In genomic region chr1:220119043-220119512, GRCh38 we compare ENCODE assay signal across 1 cellular context.
TF ChIP-seq lines count a peak whose summit lies in the region.

No MANE protein-coding gene starts in this region.

TF ChIP-seq in K562, 482 proteins besides CTCF, POLR2A, EP300 and RAD21 (continued from another document and continues in another):
- no peak for TF ChIP-seq RNF219 (CRISPR knock-in tag; IDR thresholded peaks at IDR 0.05)
- peak; percentile 40 for TF ChIP-seq TAF9B (IDR thresholded peaks at IDR 0.05; ENCODE audit: partially characterized antibody)
- TF ChIP-seq SNRNP70 (optimal IDR thresholded peaks at IDR 0.05; ENCODE audit: low read depth, low read length): no peak
- TF ChIP-seq GATAD2B (IDR thresholded peaks at IDR 0.05; ENCODE audit: borderline replicate concordance): peak; percentile 92
- TF ChIP-seq, protein P1, sequence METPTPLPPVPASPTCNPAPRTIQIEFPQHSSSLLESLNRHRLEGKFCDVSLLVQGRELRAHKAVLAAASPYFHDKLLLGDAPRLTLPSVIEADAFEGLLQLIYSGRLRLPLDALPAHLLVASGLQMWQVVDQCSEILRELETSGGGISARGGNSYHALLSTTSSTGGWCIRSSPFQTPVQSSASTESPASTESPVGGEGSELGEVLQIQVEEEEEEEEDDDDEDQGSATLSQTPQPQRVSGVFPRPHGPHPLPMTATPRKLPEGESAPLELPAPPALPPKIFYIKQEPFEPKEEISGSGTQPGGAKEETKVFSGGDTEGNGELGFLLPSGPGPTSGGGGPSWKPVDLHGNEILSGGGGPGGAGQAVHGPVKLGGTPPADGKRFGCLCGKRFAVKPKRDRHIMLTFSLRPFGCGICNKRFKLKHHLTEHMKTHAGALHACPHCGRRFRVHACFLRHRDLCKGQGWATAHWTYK (CRISPR knock-in tag; IDR thresholded peaks at IDR 0.05): no peak
- no peak for TF ChIP-seq PHTF2 (CRISPR knock-in tag; IDR thresholded peaks at IDR 0.05)
- peak; percentile 90 for TF ChIP-seq SMARCC2 (IDR thresholded peaks at IDR 0.05; ENCODE audit: low read depth)
- no peak for TF ChIP-seq ZNF589 (CRISPR knock-in tag; IDR thresholded peaks at IDR 0.05; ENCODE audit: low read depth)
- TF ChIP-seq EWSR1 (IDR thresholded peaks at IDR 0.05; ENCODE audit: borderline replicate concordance, low read depth, partially characterized antibody): no peak
- peak; percentile 19; the same call in 1 of the 2 replicates for TF ChIP-seq RAD51 (IDR thresholded peaks at IDR 0.05; ENCODE audit: borderline replicate concordance, low read depth)
- no peak for TF ChIP-seq ZKSCAN1 (IDR thresholded peaks at IDR 0.05; ENCODE audit: low read depth, low read length)
- TF ChIP-seq PTTG1 (tag; IDR thresholded peaks at IDR 0.05; ENCODE audit: low read depth): no peak
- TF ChIP-seq HSF4 (CRISPR knock-in tag; IDR thresholded peaks at IDR 0.05; ENCODE audit: borderline replicate concordance): no peak
- no peak for TF ChIP-seq BDP1 (IDR thresholded peaks at IDR 0.05; ENCODE audit: insufficient read depth, insufficient read length)
- TF ChIP-seq NR1H2 (CRISPR knock-in tag; IDR thresholded peaks at IDR 0.05): no peak
- TF ChIP-seq HMGN3 (IDR thresholded peaks at IDR 0.05; ENCODE audit: borderline replicate concordance, extremely low read depth, insufficient read length, low read depth, low read length): no peak
- TF ChIP-seq ZBTB40 (IDR thresholded peaks at IDR 0.05): 0 out of 2 replicates have a peak, but pooled peaks have one; percentile 42
- no peak for TF ChIP-seq ZBTB40 (CRISPR knock-in tag; IDR thresholded peaks at IDR 0.05)
- TF ChIP-seq ZFPM2 (CRISPR knock-in tag; IDR thresholded peaks at IDR 0.05): no peak
- peak; percentile 76 for TF ChIP-seq MTA2 (IDR thresholded peaks at IDR 0.05; ENCODE audit: low read depth)
- TF ChIP-seq HDAC2 (IDR thresholded peaks at IDR 0.05): peak; percentile 100
- 0 out of 2 replicates have a peak, but pooled peaks have one; percentile 11 for TF ChIP-seq GABPA (tag; conservative IDR thresholded peaks at IDR 0.05; ENCODE audit: low read depth)
- peak in 1 of 2 experiments; percentile 82; a peak in 1 of 3 replicates for TF ChIP-seq CBX3 (IDR thresholded peaks at IDR 0.05; ENCODE audit: borderline replicate concordance in 1 of 2, low read length in 2 of 2)
- TF ChIP-seq, protein P2, sequence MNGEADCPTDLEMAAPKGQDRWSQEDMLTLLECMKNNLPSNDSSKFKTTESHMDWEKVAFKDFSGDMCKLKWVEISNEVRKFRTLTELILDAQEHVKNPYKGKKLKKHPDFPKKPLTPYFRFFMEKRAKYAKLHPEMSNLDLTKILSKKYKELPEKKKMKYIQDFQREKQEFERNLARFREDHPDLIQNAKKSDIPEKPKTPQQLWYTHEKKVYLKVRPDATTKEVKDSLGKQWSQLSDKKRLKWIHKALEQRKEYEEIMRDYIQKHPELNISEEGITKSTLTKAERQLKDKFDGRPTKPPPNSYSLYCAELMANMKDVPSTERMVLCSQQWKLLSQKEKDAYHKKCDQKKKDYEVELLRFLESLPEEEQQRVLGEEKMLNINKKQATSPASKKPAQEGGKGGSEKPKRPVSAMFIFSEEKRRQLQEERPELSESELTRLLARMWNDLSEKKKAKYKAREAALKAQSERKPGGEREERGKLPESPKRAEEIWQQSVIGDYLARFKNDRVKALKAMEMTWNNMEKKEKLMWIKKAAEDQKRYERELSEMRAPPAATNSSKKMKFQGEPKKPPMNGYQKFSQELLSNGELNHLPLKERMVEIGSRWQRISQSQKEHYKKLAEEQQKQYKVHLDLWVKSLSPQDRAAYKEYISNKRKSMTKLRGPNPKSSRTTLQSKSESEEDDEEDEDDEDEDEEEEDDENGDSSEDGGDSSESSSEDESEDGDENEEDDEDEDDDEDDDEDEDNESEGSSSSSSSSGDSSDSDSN (IDR thresholded peaks at IDR 0.05; ENCODE audit: borderline replicate concordance in 1 of 2, low read depth in 2 of 2, low read length in 2 of 2): no peak
- no peak for TF ChIP-seq ZFX (CRISPR knock-in tag; IDR thresholded peaks at IDR 0.05)
- TF ChIP-seq ZNF764 (CRISPR knock-in tag; IDR thresholded peaks at IDR 0.05; ENCODE audit: low read depth): no peak
- TF ChIP-seq ZNF282 (CRISPR knock-in tag; IDR thresholded peaks at IDR 0.05): no peak
- no peak for TF ChIP-seq SMARCA5 (IDR thresholded peaks at IDR 0.05)
- TF ChIP-seq NCOA1 (IDR thresholded peaks at IDR 0.05; ENCODE audit: low read depth): peak; percentile 85
- TF ChIP-seq NFE2L1 (tag; IDR thresholded peaks at IDR 0.05; ENCODE audit: borderline replicate concordance, low read depth): no peak
- TF ChIP-seq ZBED1 (IDR thresholded peaks at IDR 0.05): no peak
- no peak for TF ChIP-seq CHD7 (IDR thresholded peaks at IDR 0.05; ENCODE audit: low read depth, low read length)
